Comparison of ENCODE assay signal across 1 cellular context in the genomic region with DNA sequence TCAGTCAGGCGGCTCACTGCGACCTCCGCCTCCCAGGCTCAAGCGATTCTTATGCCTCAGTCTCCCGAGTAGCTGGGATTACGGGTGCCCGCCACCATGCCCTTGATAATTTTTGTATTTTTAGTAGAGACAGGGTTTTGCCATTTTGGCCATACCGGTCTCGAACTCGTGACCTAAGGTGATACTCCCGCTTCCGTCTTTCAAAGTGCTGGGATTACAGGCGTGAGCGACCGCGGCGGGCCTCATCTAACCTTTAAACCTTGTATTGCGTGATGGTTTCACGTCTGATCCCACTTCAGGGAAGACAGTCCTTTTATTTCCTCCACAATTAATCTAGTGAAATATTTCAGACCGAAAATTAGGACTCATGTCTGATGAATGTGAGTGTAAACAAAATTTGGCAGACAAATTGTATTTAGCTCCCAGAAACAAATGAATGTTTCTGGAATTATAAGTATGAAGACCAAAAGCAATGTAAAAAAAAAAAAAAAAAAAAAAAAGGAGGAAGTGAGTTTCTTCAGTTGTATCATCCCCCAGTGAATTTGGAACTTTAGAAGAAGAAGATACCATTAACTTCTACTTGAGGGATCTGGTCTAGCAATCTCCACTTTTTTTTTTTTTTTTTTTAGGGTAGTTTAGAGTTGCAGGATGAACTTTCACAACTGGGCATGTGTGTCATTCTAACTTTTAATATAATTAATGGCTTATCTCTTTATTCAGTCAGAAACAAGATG.
TF ChIP-seq lines count a peak whose summit lies in the region.

No MANE protein-coding gene starts in this region.

TF ChIP-seq in H1, 55 proteins besides CTCF, POLR2A, EP300 and RAD21:
- TF ChIP-seq CBX8 (IDR thresholded peaks at IDR 0.05; ENCODE audit: borderline replicate concordance, low read depth, low read length) (no peak), BACH1 (IDR thresholded peaks at IDR 0.05; ENCODE audit: low read length) (no peak), BCL11A (IDR thresholded peaks at IDR 0.05; ENCODE audit: low read depth in 2 of 2, low read length in 2 of 2) (no peak), RXRA (IDR thresholded peaks at IDR 0.05; ENCODE audit: insufficient read depth, low read depth, low read length) (no peak), FOSL1 (IDR thresholded peaks at IDR 0.05; ENCODE audit: insufficient read depth, low read depth, low read length) (no peak), PHF8 (conservative IDR thresholded peaks at IDR 0.05; ENCODE audit: low read depth, low read length) (no peak), TAF7 (optimal IDR thresholded peaks at IDR 0.05; ENCODE audit: borderline replicate concordance, low read depth, low read length) (no peak), EGR1 (IDR thresholded peaks at IDR 0.05; ENCODE audit: borderline replicate concordance, low read depth, low read length) (no peak), TEAD4 (IDR thresholded peaks at IDR 0.05; ENCODE audit: low read depth, low read length) (no peak), YY1 (IDR thresholded peaks at IDR 0.05; ENCODE audit: low read depth, low read length) (no peak), CHD1 (IDR thresholded peaks at IDR 0.05; ENCODE audit: low read depth, low read length) (no peak), TBP (IDR thresholded peaks at IDR 0.05; ENCODE audit: low read depth, low read length) (no peak), SIRT6 (IDR thresholded peaks at IDR 0.05; ENCODE audit: low read length) (no peak), HDAC2 (IDR thresholded peaks at IDR 0.05; ENCODE audit: borderline replicate concordance in 1 of 2, low read depth in 2 of 2, low read length in 2 of 2) (no peak), BRCA1 (IDR thresholded peaks at IDR 0.05; ENCODE audit: low read depth, low read length) (no peak), SP1 (IDR thresholded peaks at IDR 0.05; ENCODE audit: low read depth, low read length) (no peak), NRF1 (IDR thresholded peaks at IDR 0.05; ENCODE audit: low read depth, low read length) (no peak)
- TF ChIP-seq, protein P1, sequence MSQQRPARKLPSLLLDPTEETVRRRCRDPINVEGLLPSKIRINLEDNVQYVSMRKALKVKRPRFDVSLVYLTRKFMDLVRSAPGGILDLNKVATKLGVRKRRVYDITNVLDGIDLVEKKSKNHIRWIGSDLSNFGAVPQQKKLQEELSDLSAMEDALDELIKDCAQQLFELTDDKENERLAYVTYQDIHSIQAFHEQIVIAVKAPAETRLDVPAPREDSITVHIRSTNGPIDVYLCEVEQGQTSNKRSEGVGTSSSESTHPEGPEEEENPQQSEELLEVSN (IDR thresholded peaks at IDR 0.05), result no peak
- TF ChIP-seq, protein P2, sequence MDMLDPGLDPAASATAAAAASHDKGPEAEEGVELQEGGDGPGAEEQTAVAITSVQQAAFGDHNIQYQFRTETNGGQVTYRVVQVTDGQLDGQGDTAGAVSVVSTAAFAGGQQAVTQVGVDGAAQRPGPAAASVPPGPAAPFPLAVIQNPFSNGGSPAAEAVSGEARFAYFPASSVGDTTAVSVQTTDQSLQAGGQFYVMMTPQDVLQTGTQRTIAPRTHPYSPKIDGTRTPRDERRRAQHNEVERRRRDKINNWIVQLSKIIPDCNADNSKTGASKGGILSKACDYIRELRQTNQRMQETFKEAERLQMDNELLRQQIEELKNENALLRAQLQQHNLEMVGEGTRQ (IDR thresholded peaks at IDR 0.05; ENCODE audit: low read length), result no peak
